In genomic region chr1:1477206-1477605, GRCh38 we compare ENCODE assay signal across 25 cellular contexts. TPM values are rescaled to one million over a fixed set of nuclear protein-coding genes. Genes with fewer than 3 reads are reported as not detected.
A peak's percentile ranks its signal among the peaks of the same experiment; 100 is the strongest.
DNase-seq lines count a peak whose midpoint lies in the region; ATAC-seq, FAIRE-seq and TF ChIP-seq lines count a peak whose summit lies in the region.
"Had no signal": no experiment of that assay in that cellular context is flagged by ENCODE, and none has a peak within 500 bp of the region (broad histone marks: within the 10 kb centered on the region; RNA-seq: fewer than 3 reads in every experiment).

No MANE protein-coding gene starts in this region.

- H3K4me3 Mint-ChIP-seq in endothelial cell (ENCODE audit: unreplicated experiment): no peak overlapping the region
- H3K4me3 Mint-ChIP-seq: CD14-positive monocyte, HFFc6 had no signal

- H2AFZ ChIP-seq in HepG2 (ENCODE audit: low read length) (no peak overlapping the region), neuronal stem cell (ENCODE audit: low read length) (no peak overlapping the region)

- no peak overlapping the region for H2BK12ac ChIP-seq in neuronal stem cell (ENCODE audit: low read length)

- peaks cover 10% of the 10 kb centered on the region for H3K36me3 Mint-ChIP-seq in endothelial cell (ENCODE audit: low read depth, unreplicated experiment)

- H3K9me3 Mint-ChIP-seq in endothelial cell (ENCODE audit: unreplicated experiment): no peaks in the 10 kb centered on the region
- H3K9me3 Mint-ChIP-seq: CD14-positive monocyte; CD4-positive, alpha-beta T cell; CD8-positive, alpha-beta memory T cell; HFFc6 had no signal

- H3K4me2 ChIP-seq in HepG2 (ENCODE audit: low read depth, low read length): no peak overlapping the region
- H3K4me2 ChIP-seq in neuronal stem cell (ENCODE audit: insufficient read depth, low read length, poor library complexity, severe bottlenecking): no peak overlapping the region
- H3K4me2 ChIP-seq: A549 had no signal

- WGBS in HepG2 (ENCODE audit: low lambda C conversion rate): 96% methylated on average over 22 of the region's 22 CpGs
- WGBS in right lobe of liver (ENCODE audit: insufficient coverage, low coverage, low lambda C conversion rate, missing lambda C conversion rate): 95% methylated on average over 12 of the region's 22 CpGs
- no CpG with 5 or more reads among the region's 22 CpGs for WGBS in neuronal stem cell (ENCODE audit: extremely low coverage in 2 of 2, insufficient read length in 2 of 2, insufficient replicate concordance in 1 of 2), 2 donors

- peaks cover 13% of the 10 kb centered on the region for H3K4me1 ChIP-seq in HepG2 (ENCODE audit: insufficient read depth, low read length)
- peaks cover 0 to 4% (median 0%) of the 10 kb centered on the region in 4 donors for H3K4me1 ChIP-seq in right lobe of liver
- peaks cover 2 to 3% of the 10 kb centered on the region in 2 donors for H3K4me1 ChIP-seq in neuronal stem cell (ENCODE audit: control insufficient read depth in 2 of 2, insufficient read depth in 1 of 2, low read depth in 1 of 2, low read length in 2 of 2)
- H3K4me1 ChIP-seq: A549, HAP-1 had no signal

- H2BK120ac ChIP-seq in neuronal stem cell (ENCODE audit: low read depth, low read length): no peak overlapping the region

- no peak overlapping the region for H2BK15ac ChIP-seq in neuronal stem cell (ENCODE audit: low read length)

- peak overlapping the region; percentile 43 for H3K23ac ChIP-seq in neuronal stem cell (ENCODE audit: low read depth, low read length, poor library complexity)

- peak overlapping the region; percentile 36 for H3K27ac Mint-ChIP-seq in endothelial cell (ENCODE audit: unreplicated experiment)
- H3K27ac Mint-ChIP-seq: CD4-positive, alpha-beta T cell; HFFc6 had no signal

- TF ChIP-seq EP300 in HepG2 (IDR thresholded peaks at IDR 0.05; ENCODE audit: low read depth in 2 of 2, low read length in 2 of 2) (no peak), HepG2 (CRISPR knock-in tag; IDR thresholded peaks at IDR 0.05; ENCODE audit: borderline replicate concordance) (no peak)

- no TSS peak for BruUV-seq in HepG2 (replicated peaks; lab: Mats Ljungman, UMichigan)

- intact Hi-C loops in HepG2 (cut with micrococcal nuclease; ENCODE audit: unreplicated experiment) (no loop called here), right lobe of liver (cut with DNase I) (no loop called here)

- H3K14ac ChIP-seq in neuronal stem cell (ENCODE audit: low read length): no peak overlapping the region

- no peak for FAIRE-seq in HepG2 (lab: Jason Lieb, UNC)
- FAIRE-seq: A549, D721Med, GM12878, H54 had no signal

- no peaks in the 10 kb centered on the region for H3K9me3 ChIP-seq in HepG2 (ENCODE audit: low read length)
- H3K9me3 ChIP-seq in right lobe of liver: no peaks in the 10 kb centered on the region
- no peaks in the 10 kb centered on the region for H3K9me3 ChIP-seq in neuronal stem cell (replicated peaks in 1 of 2; ENCODE audit: control insufficient read depth in 2 of 2, insufficient read depth in 1 of 2, low read depth in 1 of 2, low read length in 2 of 2)
- H3K9me3 ChIP-seq: A549, BE2C, HAP-1 had no signal

- no peak for ATAC-seq in HepG2
- ATAC-seq in right lobe of liver: no peak
- ATAC-seq in GM19397 (IDR thresholded peaks at IDR 0.05; ENCODE audit: unreplicated experiment): no peak
- ATAC-seq: A549, GM12878 had no signal

- no peak for TF ChIP-seq POLR2A in HepG2 (IDR thresholded peaks at IDR 0.05; ENCODE audit: insufficient read depth in 1 of 2, low read depth in 2 of 2, low read length in 2 of 2)
- no peak for TF ChIP-seq POLR2A in right lobe of liver (IDR thresholded peaks at IDR 0.05)
- TF ChIP-seq POLR2A in erythroblast (IDR thresholded peaks at IDR 0.05; ENCODE audit: low read length): no peak

- TF ChIP-seq CTCF in HepG2 (CRISPR knock-in tag; IDR thresholded peaks at IDR 0.05) (no peak), right lobe of liver (IDR thresholded peaks at IDR 0.05) (no peak), endothelial cell (IDR thresholded peaks at IDR 0.05; ENCODE audit: unreplicated experiment) (no peak)

- H3K79me2 ChIP-seq in HepG2 (ENCODE audit: insufficient read depth, low read length): peaks cover 19% of the 10 kb centered on the region

- in situ Hi-C loops in HepG2 (cut with HindIII; ENCODE audit: extremely low pct_ligation_motif_present, low pct_unique_long_range_greater_than_20kb): no loop called here

- no peak for DNase-seq in HepG2 (ENCODE audit: low spot score)
- DNase-seq in right lobe of liver: no peak
- no peak for DNase-seq in endothelial cell (ENCODE audit: low spot score)
- no peak for DNase-seq in neuronal stem cell (ENCODE audit: low spot score)
- DNase-seq in C1 segment of cervical spinal cord (lab: John Stamatoyannopoulos, UW): no peak
- no peak for DNase-seq in erythroblast (lab: John Stamatoyannopoulos, UW)
- DNase-seq: 8988T; ACHN; AML-193; BE2C; CD4-positive, alpha-beta T cell; CD8-positive, alpha-beta memory T cell; DMS 273 treated with DMSO at 0.1 percent for 48 hours; DMS79; EL; GDM1; GOT3; HFFc6 had no signal

- H3K4me3 ChIP-seq in HepG2 (replicated peaks in 1 of 3; ENCODE audit: insufficient read depth in 1 of 3, low read depth in 2 of 3, low read length in 3 of 3) (no peak overlapping the region), right lobe of liver (no peak overlapping the region), neuronal stem cell (ENCODE audit: low read length in 2 of 2) (no peak overlapping the region)
- H3K4me3 ChIP-seq: A549, GM12878, HAP-1 had no signal

- H3K27me3 ChIP-seq in HepG2 (ENCODE audit: control insufficient read depth in 1 of 2, insufficient read depth in 2 of 2, low read length in 2 of 2) (no peaks in the 10 kb centered on the region), right lobe of liver (no peaks in the 10 kb centered on the region), neuronal stem cell (ENCODE audit: control insufficient read depth in 3 of 3, insufficient read depth in 3 of 3, low read depth in 1 of 3, low read length in 3 of 3) (no peaks in the 10 kb centered on the region)
- H3K27me3 ChIP-seq: BE2C had no signal

- H4K8ac ChIP-seq in neuronal stem cell (ENCODE audit: low read depth, low read length): no peak overlapping the region

- H3K18ac ChIP-seq in neuronal stem cell (ENCODE audit: low read length): no peak overlapping the region

- H3K4me1 Mint-ChIP-seq in endothelial cell (ENCODE audit: unreplicated experiment): no peaks in the 10 kb centered on the region

- H3K27me3 Mint-ChIP-seq in endothelial cell (ENCODE audit: unreplicated experiment): peaks cover 11% of the 10 kb centered on the region
- H3K27me3 Mint-ChIP-seq: CD4-positive, alpha-beta T cell; CD8-positive, alpha-beta memory T cell had no signal

- no peak overlapping the region for H3K9ac ChIP-seq in HepG2 (ENCODE audit: insufficient read depth, low read depth, low read length)
- no peak overlapping the region for H3K9ac ChIP-seq in neuronal stem cell (ENCODE audit: low read depth, low read length, poor library complexity)

- H4K91ac ChIP-seq in neuronal stem cell (ENCODE audit: low read depth, low read length, poor library complexity): peak overlapping the region; percentile 72

- no peak for TF ChIP-seq RAD21 in HepG2 (CRISPR knock-in tag; IDR thresholded peaks at IDR 0.05)

- peak overlapping the region; percentile 76 for H3K4ac ChIP-seq in neuronal stem cell (ENCODE audit: low read length)

- CTCF ChIA-PET in HepG2 (lab: Yijun Ruan, JAX; ENCODE audit: low intra/inter-chr PET ratio, low total read pairs): no interaction called here

- no peak overlapping the region for H2BK5ac ChIP-seq in neuronal stem cell (ENCODE audit: low read length)

- POLR2A ChIA-PET in HepG2 (lab: Yijun Ruan, JAX): no interaction called here

- H3K79me1 ChIP-seq in neuronal stem cell (ENCODE audit: low read depth, low read length): peaks cover 8% of the 10 kb centered on the region

- H3K36me3 ChIP-seq in HepG2 (replicated peaks in 1 of 2; ENCODE audit: control insufficient read depth in 1 of 2, insufficient read depth in 2 of 2, low read length in 2 of 2): peaks cover 17 to 32% of the 10 kb centered on the region in 2 experiments; a peak in 4 of 5 replicates
- peaks cover 0 to 7% (median 2%) of the 10 kb centered on the region in 4 donors for H3K36me3 ChIP-seq in right lobe of liver
- peaks cover 21 to 42% of the 10 kb centered on the region in 2 donors for H3K36me3 ChIP-seq in neuronal stem cell (replicated peaks in 1 of 2; ENCODE audit: control insufficient read depth in 2 of 2, insufficient read depth in 2 of 2, low read length in 2 of 2)

- H4K20me1 ChIP-seq in HepG2 (ENCODE audit: insufficient read depth, low read length): peaks cover 4% of the 10 kb centered on the region

- no peak overlapping the region for H3K27ac ChIP-seq in HepG2 (ENCODE audit: extremely low read length, insufficient read depth, low read length)
- H3K27ac ChIP-seq in right lobe of liver: no peak overlapping the region
- H3K27ac ChIP-seq in neuronal stem cell (replicated peaks; ENCODE audit: low read length): no peak overlapping the region
- H3K27ac ChIP-seq: A549 had no signal

- no peak overlapping the region for H2AK5ac ChIP-seq in neuronal stem cell (ENCODE audit: low read depth, low read length)

RNA-seq across cellular contexts. Expression of gene ATAD3B, which starts 5.6 kb away (rescaled TPM):
- total RNA-seq in HepG2 (2016; rRNA removed; fragmentation: Illumina TruSeq; extraction: Trizol) (21.1 and 31.1 TPM in 2 replicates), right lobe of liver (10 to 100 TPM in 3 of 6 experiments, 1 to 10 TPM in 3; 8.9 to 15.0 (median 10.2) TPM), endothelial cell (ENCODE audit: unreplicated experiment) (27.2 TPM)
- total RNA-seq in HepG2 (2016; cell fraction: cytosol; rRNA removed; fragmentation: Illumina TruSeq; extraction: Trizol; ENCODE audit: low read depth): 26.1 and 27.7 TPM in 2 replicates
- total RNA-seq in HepG2 (2016; cell fraction: insoluble cytoplasmic fraction; rRNA removed; fragmentation: Illumina TruSeq; extraction: Trizol): 19.1 and 31.9 TPM in 2 replicates
- 24.8 and 25.7 TPM in 2 replicates for total RNA-seq in HepG2 (2016; cell fraction: membrane; rRNA removed; fragmentation: Illumina TruSeq; extraction: Trizol)
- 28.8 and 34.2 TPM in 2 replicates for total RNA-seq in HepG2 (2016; cell fraction: nucleus; rRNA removed; fragmentation: Illumina TruSeq; extraction: Trizol)
- 9.6 and 15.4 TPM in 2 replicates for polyA plus RNA-seq in HepG2 (2011; rRNA removed)
- polyA plus RNA-seq in HepG2 (2011; cell fraction: cytosol; rRNA removed): 7.3 and 12.3 TPM in 2 replicates
- 82.9 and 84.6 TPM in 2 replicates for polyA plus RNA-seq in HepG2 (2011; cell fraction: nucleus; rRNA removed)
- 9.1 and 14.3 TPM in 2 replicates for polyA plus RNA-seq in HepG2 (2012)
- polyA plus RNA-seq in HepG2 (2016; cell fraction: cytosol; fragmentation: Illumina TruSeq; extraction: Trizol; ENCODE audit: low read depth): 11.2 and 12.2 TPM in 2 replicates
- polyA plus RNA-seq in HepG2 (2016; cell fraction: insoluble cytoplasmic fraction; fragmentation: Illumina TruSeq; extraction: Trizol; ENCODE audit: low read depth): 22.1 and 23.9 TPM in 2 replicates
- polyA plus RNA-seq in HepG2 (2016; cell fraction: membrane; fragmentation: Illumina TruSeq; extraction: Trizol; ENCODE audit: low read depth): 16.4 and 18.0 TPM in 2 replicates
- polyA plus RNA-seq in HepG2 (2016; cell fraction: nucleus; fragmentation: Illumina TruSeq; extraction: Trizol; ENCODE audit: insufficient read depth, low read depth): 108 and 128 TPM in 2 replicates
- 15.4 and 54.9 TPM in 2 replicates for polyA minus RNA-seq in HepG2 (2011; rRNA and poly(A)+ RNA removed; ENCODE audit: low replicate concordance)
- polyA minus RNA-seq in HepG2 (2011; cell fraction: cytosol; rRNA and poly(A)+ RNA removed): 8.0 and 10.3 TPM in 2 replicates
- 18.0 and 21.1 TPM in 2 replicates for polyA minus RNA-seq in HepG2 (2011; cell fraction: nucleus; rRNA and poly(A)+ RNA removed)
- 8.4 TPM for polyA plus RNA-seq in neuronal stem cell (2013, experiment 1 of 2)
- polyA plus RNA-seq in neuronal stem cell (2013, experiment 2 of 2): 8.2 TPM

RNA-seq across cellular contexts. Expression of gene ATAD3C, which starts 27.7 kb away (rescaled TPM):
- total RNA-seq in HepG2 (2016; rRNA removed; fragmentation: Illumina TruSeq; extraction: Trizol) (3.2 and 4.7 TPM in 2 replicates), right lobe of liver (1 to 10 TPM in 4 of 6 experiments, under 1 TPM in 2; 0.74 to 3.1 (median 1.9) TPM), endothelial cell (ENCODE audit: unreplicated experiment) (2.9 TPM)
- total RNA-seq in HepG2 (2016; cell fraction: cytosol; rRNA removed; fragmentation: Illumina TruSeq; extraction: Trizol; ENCODE audit: low read depth): 2.4 and 4.7 TPM in 2 replicates
- 2.7 and 3.3 TPM in 2 replicates for total RNA-seq in HepG2 (2016; cell fraction: insoluble cytoplasmic fraction; rRNA removed; fragmentation: Illumina TruSeq; extraction: Trizol)
- total RNA-seq in HepG2 (2016; cell fraction: membrane; rRNA removed; fragmentation: Illumina TruSeq; extraction: Trizol): 5.4 and 8.1 TPM in 2 replicates
- total RNA-seq in HepG2 (2016; cell fraction: nucleus; rRNA removed; fragmentation: Illumina TruSeq; extraction: Trizol): 1.2 and 2.1 TPM in 2 replicates
- 2.4 and 3.5 TPM in 2 replicates for polyA plus RNA-seq in HepG2 (2011; rRNA removed)
- 3.5 and 3.6 TPM in 2 replicates for polyA plus RNA-seq in HepG2 (2011; cell fraction: cytosol; rRNA removed)
- 1.7 and 1.9 TPM in 2 replicates for polyA plus RNA-seq in HepG2 (2011; cell fraction: nucleus; rRNA removed)
- polyA plus RNA-seq in HepG2 (2012): 3.2 and 4.4 TPM in 2 replicates
- polyA plus RNA-seq in HepG2 (2016; cell fraction: cytosol; fragmentation: Illumina TruSeq; extraction: Trizol; ENCODE audit: low read depth): 5.2 and 8.6 TPM in 2 replicates
- 4.6 and 4.8 TPM in 2 replicates for polyA plus RNA-seq in HepG2 (2016; cell fraction: insoluble cytoplasmic fraction; fragmentation: Illumina TruSeq; extraction: Trizol; ENCODE audit: low read depth)
- 8.3 TPM in 2 replicates for polyA plus RNA-seq in HepG2 (2016; cell fraction: membrane; fragmentation: Illumina TruSeq; extraction: Trizol; ENCODE audit: low read depth)
- 1.5 and 1.9 TPM in 2 replicates for polyA plus RNA-seq in HepG2 (2016; cell fraction: nucleus; fragmentation: Illumina TruSeq; extraction: Trizol; ENCODE audit: insufficient read depth, low read depth)
- polyA minus RNA-seq in HepG2 (2011; rRNA and poly(A)+ RNA removed; ENCODE audit: low replicate concordance): 0.96 TPM in 1 of 2 replicates, not detected in the other
- 0.97 and 2.1 TPM in 2 replicates for polyA minus RNA-seq in HepG2 (2011; cell fraction: cytosol; rRNA and poly(A)+ RNA removed)
- 0.39 and 0.75 TPM in 2 replicates for polyA minus RNA-seq in HepG2 (2011; cell fraction: nucleus; rRNA and poly(A)+ RNA removed)
- polyA plus RNA-seq in neuronal stem cell (2013, experiment 1 of 2): 0.45 TPM
- polyA plus RNA-seq in neuronal stem cell (2013, experiment 2 of 2): 0.42 TPM
- polyA plus RNA-seq: A549, CD14-positive monocyte had no signal

RNA-seq across cellular contexts. Expression of gene ATAD3A, which starts 34.8 kb away (rescaled TPM):
- total RNA-seq in HepG2 (2016; rRNA removed; fragmentation: Illumina TruSeq; extraction: Trizol) (33.4 and 49.0 TPM in 2 replicates), right lobe of liver (10 to 100 TPM; 10.8 to 31.7 (median 13.1) TPM), endothelial cell (ENCODE audit: unreplicated experiment) (30.4 TPM)
- 18.2 and 18.9 TPM in 2 replicates for total RNA-seq in HepG2 (2016; cell fraction: cytosol; rRNA removed; fragmentation: Illumina TruSeq; extraction: Trizol; ENCODE audit: low read depth)
- 27.6 and 52.7 TPM in 2 replicates for total RNA-seq in HepG2 (2016; cell fraction: insoluble cytoplasmic fraction; rRNA removed; fragmentation: Illumina TruSeq; extraction: Trizol)
- total RNA-seq in HepG2 (2016; cell fraction: membrane; rRNA removed; fragmentation: Illumina TruSeq; extraction: Trizol): 38.0 and 38.8 TPM in 2 replicates
- 30.1 and 34.5 TPM in 2 replicates for total RNA-seq in HepG2 (2016; cell fraction: nucleus; rRNA removed; fragmentation: Illumina TruSeq; extraction: Trizol)
- polyA plus RNA-seq in HepG2 (2011; rRNA removed): 10.6 and 15.5 TPM in 2 replicates
- 11.1 and 18.2 TPM in 2 replicates for polyA plus RNA-seq in HepG2 (2011; cell fraction: cytosol; rRNA removed)
- polyA plus RNA-seq in HepG2 (2011; cell fraction: nucleus; rRNA removed): 45.2 and 49.3 TPM in 2 replicates
- polyA plus RNA-seq in HepG2 (2012): 12.6 and 17.3 TPM in 2 replicates
- polyA plus RNA-seq in HepG2 (2016; cell fraction: cytosol; fragmentation: Illumina TruSeq; extraction: Trizol; ENCODE audit: low read depth): 19.2 and 20.9 TPM in 2 replicates
- 33.0 and 40.7 TPM in 2 replicates for polyA plus RNA-seq in HepG2 (2016; cell fraction: insoluble cytoplasmic fraction; fragmentation: Illumina TruSeq; extraction: Trizol; ENCODE audit: low read depth)
- polyA plus RNA-seq in HepG2 (2016; cell fraction: membrane; fragmentation: Illumina TruSeq; extraction: Trizol; ENCODE audit: low read depth): 30.9 and 31.4 TPM in 2 replicates
- 80.5 and 96.5 TPM in 2 replicates for polyA plus RNA-seq in HepG2 (2016; cell fraction: nucleus; fragmentation: Illumina TruSeq; extraction: Trizol; ENCODE audit: insufficient read depth, low read depth)
- 21.9 and 37.5 TPM in 2 replicates for polyA minus RNA-seq in HepG2 (2011; rRNA and poly(A)+ RNA removed; ENCODE audit: low replicate concordance)
- 11.0 and 16.1 TPM in 2 replicates for polyA minus RNA-seq in HepG2 (2011; cell fraction: cytosol; rRNA and poly(A)+ RNA removed)
- polyA minus RNA-seq in HepG2 (2011; cell fraction: nucleus; rRNA and poly(A)+ RNA removed): 8.6 and 10.7 TPM in 2 replicates
- polyA plus RNA-seq in neuronal stem cell (2013, experiment 1 of 2): 20.2 TPM
- polyA plus RNA-seq in neuronal stem cell (2013, experiment 2 of 2): 19.1 TPM

RNA-seq across cellular contexts. Expression of gene VWA1, which starts 41.7 kb away (rescaled TPM):
- total RNA-seq in HepG2 (2016; rRNA removed; fragmentation: Illumina TruSeq; extraction: Trizol) (25.1 and 57.5 TPM in 2 replicates), right lobe of liver (100 to 1,000 TPM in 1 of 6 experiments, 10 to 100 TPM in 5; 39.5 to 195 (median 78.7) TPM), endothelial cell (ENCODE audit: unreplicated experiment) (34.2 TPM)
- total RNA-seq in HepG2 (2016; cell fraction: cytosol; rRNA removed; fragmentation: Illumina TruSeq; extraction: Trizol; ENCODE audit: low read depth): 4.5 and 4.7 TPM in 2 replicates
- 23.6 and 57.6 TPM in 2 replicates for total RNA-seq in HepG2 (2016; cell fraction: insoluble cytoplasmic fraction; rRNA removed; fragmentation: Illumina TruSeq; extraction: Trizol)
- total RNA-seq in HepG2 (2016; cell fraction: membrane; rRNA removed; fragmentation: Illumina TruSeq; extraction: Trizol): 12.5 and 16.0 TPM in 2 replicates
- 51.4 and 68.6 TPM in 2 replicates for total RNA-seq in HepG2 (2016; cell fraction: nucleus; rRNA removed; fragmentation: Illumina TruSeq; extraction: Trizol)
- 40.9 and 61.3 TPM in 2 replicates for polyA plus RNA-seq in HepG2 (2011; rRNA removed)
- 31.3 and 57.3 TPM in 2 replicates for polyA plus RNA-seq in HepG2 (2011; cell fraction: cytosol; rRNA removed)
- polyA plus RNA-seq in HepG2 (2011; cell fraction: nucleus; rRNA removed): 80.8 and 81.7 TPM in 2 replicates
- 28.6 and 31.7 TPM in 2 replicates for polyA plus RNA-seq in HepG2 (2012)
- 6.7 and 8.2 TPM in 2 replicates for polyA plus RNA-seq in HepG2 (2016; cell fraction: cytosol; fragmentation: Illumina TruSeq; extraction: Trizol; ENCODE audit: low read depth)
- polyA plus RNA-seq in HepG2 (2016; cell fraction: insoluble cytoplasmic fraction; fragmentation: Illumina TruSeq; extraction: Trizol; ENCODE audit: low read depth): 32.1 and 34.9 TPM in 2 replicates
- polyA plus RNA-seq in HepG2 (2016; cell fraction: membrane; fragmentation: Illumina TruSeq; extraction: Trizol; ENCODE audit: low read depth): 16.7 and 17.0 TPM in 2 replicates
- polyA plus RNA-seq in HepG2 (2016; cell fraction: nucleus; fragmentation: Illumina TruSeq; extraction: Trizol; ENCODE audit: insufficient read depth, low read depth): 140 and 151 TPM in 2 replicates
- polyA minus RNA-seq in HepG2 (2011; rRNA and poly(A)+ RNA removed; ENCODE audit: low replicate concordance): 0.05 and 92.8 TPM in 2 replicates
- 48.6 and 49.4 TPM in 2 replicates for polyA minus RNA-seq in HepG2 (2011; cell fraction: cytosol; rRNA and poly(A)+ RNA removed)
- polyA minus RNA-seq in HepG2 (2011; cell fraction: nucleus; rRNA and poly(A)+ RNA removed): 12.6 and 15.8 TPM in 2 replicates
- polyA plus RNA-seq in neuronal stem cell (2013, experiment 1 of 2): 5.0 TPM
- 4.8 TPM for polyA plus RNA-seq in neuronal stem cell (2013, experiment 2 of 2)
- total RNA-seq: CD4-positive, alpha-beta T cell had no signal
- polyA plus RNA-seq: CD14-positive monocyte; CD8-positive, alpha-beta memory T cell had no signal

RNA-seq across cellular contexts. Expression of gene ANKRD65, which starts 56.1 kb away (rescaled TPM):
- total RNA-seq in HepG2 (2016; rRNA removed; fragmentation: Illumina TruSeq; extraction: Trizol): 28.3 and 30.1 TPM in 2 replicates
- total RNA-seq in HepG2 (2016; cell fraction: cytosol; rRNA removed; fragmentation: Illumina TruSeq; extraction: Trizol; ENCODE audit: low read depth): 5.3 and 5.6 TPM in 2 replicates
- 28.5 and 29.3 TPM in 2 replicates for total RNA-seq in HepG2 (2016; cell fraction: insoluble cytoplasmic fraction; rRNA removed; fragmentation: Illumina TruSeq; extraction: Trizol)
- 16.0 and 16.3 TPM in 2 replicates for total RNA-seq in HepG2 (2016; cell fraction: membrane; rRNA removed; fragmentation: Illumina TruSeq; extraction: Trizol)
- 18.0 and 19.5 TPM in 2 replicates for total RNA-seq in HepG2 (2016; cell fraction: nucleus; rRNA removed; fragmentation: Illumina TruSeq; extraction: Trizol)
- 12.1 and 13.2 TPM in 2 replicates for polyA plus RNA-seq in HepG2 (2011; rRNA removed)
- polyA plus RNA-seq in HepG2 (2011; cell fraction: cytosol; rRNA removed): 13.0 and 16.9 TPM in 2 replicates
- polyA plus RNA-seq in HepG2 (2011; cell fraction: nucleus; rRNA removed): 27.8 and 28.7 TPM in 2 replicates
- 7.1 and 8.2 TPM in 2 replicates for polyA plus RNA-seq in HepG2 (2012)
- 5.0 TPM in 2 replicates for polyA plus RNA-seq in HepG2 (2016; cell fraction: cytosol; fragmentation: Illumina TruSeq; extraction: Trizol; ENCODE audit: low read depth)
- 30.0 and 31.6 TPM in 2 replicates for polyA plus RNA-seq in HepG2 (2016; cell fraction: insoluble cytoplasmic fraction; fragmentation: Illumina TruSeq; extraction: Trizol; ENCODE audit: low read depth)
- 11.4 and 12.1 TPM in 2 replicates for polyA plus RNA-seq in HepG2 (2016; cell fraction: membrane; fragmentation: Illumina TruSeq; extraction: Trizol; ENCODE audit: low read depth)
- polyA plus RNA-seq in HepG2 (2016; cell fraction: nucleus; fragmentation: Illumina TruSeq; extraction: Trizol; ENCODE audit: insufficient read depth, low read depth): 45.0 and 48.7 TPM in 2 replicates
- 9.7 TPM in 1 of 2 replicates, not detected in the other for polyA minus RNA-seq in HepG2 (2011; rRNA and poly(A)+ RNA removed; ENCODE audit: low replicate concordance)
- 5.6 and 6.6 TPM in 2 replicates for polyA minus RNA-seq in HepG2 (2011; cell fraction: cytosol; rRNA and poly(A)+ RNA removed)
- 2.6 and 3.6 TPM in 2 replicates for polyA minus RNA-seq in HepG2 (2011; cell fraction: nucleus; rRNA and poly(A)+ RNA removed)
- under 1 TPM; 0.19 to 0.89 (median 0.35) TPM for total RNA-seq in right lobe of liver
- total RNA-seq in endothelial cell (ENCODE audit: unreplicated experiment): 0.31 TPM
- polyA plus RNA-seq in neuronal stem cell (2013, experiment 1 of 2): 2.0 TPM
- 2.0 TPM for polyA plus RNA-seq in neuronal stem cell (2013, experiment 2 of 2)
- total RNA-seq: CD4-positive, alpha-beta T cell; CD8-positive, alpha-beta memory T cell had no signal
- polyA plus RNA-seq: CD14-positive monocyte; CD8-positive, alpha-beta memory T cell had no signal
